ENCODE assay signal across 1 cellular context in genomic region chr16:31460582-31461002, GRCh38.
TF ChIP-seq lines count a peak whose summit lies in the region.

No MANE protein-coding gene starts in this region.

TF ChIP-seq in GM12878, 131 proteins besides CTCF, POLR2A, EP300 and RAD21:
- no peak for TF ChIP-seq HSF1 (IDR thresholded peaks at IDR 0.05; ENCODE audit: low read depth, low read length)
- peak; percentile 48; the same call in 1 of the 2 replicates for TF ChIP-seq SMC3 (IDR thresholded peaks at IDR 0.05; ENCODE audit: borderline replicate concordance, low read length)
- peak; percentile 37; the same call in 1 of the 2 replicates for TF ChIP-seq CREB1 (IDR thresholded peaks at IDR 0.05; ENCODE audit: low read depth)
- TF ChIP-seq SKIL (IDR thresholded peaks at IDR 0.05; ENCODE audit: low read depth, poor library complexity, severe bottlenecking), result peak; percentile 40
